Comparison of ENCODE assay signal across 8 cellular contexts in the genomic region with DNA sequence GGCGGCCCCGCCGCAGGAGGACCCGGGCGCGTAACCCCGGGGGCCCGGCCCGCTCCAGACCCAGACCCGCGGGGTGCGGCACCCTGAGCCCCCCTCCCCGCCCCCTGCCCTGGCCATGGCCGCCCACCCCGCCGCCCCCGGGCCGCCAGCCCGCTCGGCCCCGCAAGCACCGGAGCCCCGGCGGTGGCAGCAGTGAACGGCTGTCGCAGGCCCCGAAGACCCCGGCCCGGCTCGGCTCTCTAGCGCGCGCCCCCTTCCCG. TPM values are rescaled to one million over a fixed set of nuclear protein-coding genes. Genes with fewer than 3 reads are reported as not detected.
DNase-seq lines count a peak whose midpoint lies in the region; ATAC-seq and TF ChIP-seq lines count a peak whose summit lies in the region.

No MANE protein-coding gene starts in this region.

- no peak for ATAC-seq in Right ventricle myocardium superior (ENCODE audit: poor library complexity)
- ATAC-seq in GM18511 (IDR thresholded peaks at IDR 0.05; ENCODE audit: unreplicated experiment) = no peak

- no peak for DNase-seq in right atrium auricular region (ENCODE audit: low spot score)
- no peak for DNase-seq in Right ventricle myocardium superior
- DNase-seq in breast epithelium (ENCODE audit: low spot score in 2 of 2) = no peak
- DNase-seq in mesendoderm = no peak
- no peak for DNase-seq in GM03348 (ENCODE audit: low spot score)
- no peak for DNase-seq in GF-D8 (lab: John Stamatoyannopoulos, UW)
- DNase-seq in SKM-1 treated with dmso at 0.1 percent for 144 hours (lab: John Stamatoyannopoulos, UW; ENCODE audit: unreplicated experiment) = no peak

- intact Hi-C loops in Right ventricle myocardium superior (cut with DNase I) (no loop called here), breast epithelium (cut with DNase I; ENCODE audit: low total_unique reads) (no loop called here)

- TF ChIP-seq POLR2A in breast epithelium (IDR thresholded peaks at IDR 0.05) = no peak

- WGBS in mesendoderm (ENCODE audit: extremely low coverage, insufficient coverage, low lambda C conversion rate) = no CpG with 5 or more reads among the region's 34 CpGs

- TF ChIP-seq CTCF in right atrium auricular region (IDR thresholded peaks at IDR 0.05) = no peak
- TF ChIP-seq CTCF in breast epithelium (IDR thresholded peaks at IDR 0.05) = no peak

- H3K27ac ChIP-seq in right atrium auricular region (peak overlapping the region; percentile 71 to 73), breast epithelium (peak overlapping the region; percentile 79 to 87), mesendoderm (ENCODE audit: low read depth, low read length) (no peak overlapping the region)

- H3K23ac ChIP-seq in mesendoderm (ENCODE audit: low read length) = no peak overlapping the region

- no peak overlapping the region for H2AK5ac ChIP-seq in mesendoderm (ENCODE audit: low read length)

- peaks cover 0 to 36% of the 10 kb centered on the region in 2 donors for H3K4me1 ChIP-seq in right atrium auricular region
- peaks cover 0 to 18% of the 10 kb centered on the region in 2 donors for H3K4me1 ChIP-seq in breast epithelium
- H3K4me1 ChIP-seq in mesendoderm (ENCODE audit: control insufficient read depth, low read depth, low read length) = peaks cover 9% of the 10 kb centered on the region

- H4K8ac ChIP-seq in mesendoderm (ENCODE audit: low read depth, low read length) = no peak overlapping the region

- H3K36me3 ChIP-seq in right atrium auricular region = peaks cover 14% of the 10 kb centered on the region
- no peaks in the 10 kb centered on the region for H3K36me3 ChIP-seq in breast epithelium
- H3K36me3 ChIP-seq in mesendoderm (ENCODE audit: control insufficient read depth, insufficient read depth, low read length) = no peaks in the 10 kb centered on the region

- H3K79me1 ChIP-seq in mesendoderm (ENCODE audit: low read length) = peaks cover 10% of the 10 kb centered on the region

- no peaks in the 10 kb centered on the region for H3K9me3 ChIP-seq in right atrium auricular region
- H3K9me3 ChIP-seq in breast epithelium = no peaks in the 10 kb centered on the region

- H3K4ac ChIP-seq in mesendoderm (ENCODE audit: low read depth, low read length) = no peak overlapping the region

- no peak overlapping the region for H4K5ac ChIP-seq in mesendoderm (ENCODE audit: low read length)

- no peak overlapping the region for H3K9ac ChIP-seq in mesendoderm (ENCODE audit: low read length)

- no peaks in the 10 kb centered on the region for H3K27me3 ChIP-seq in right atrium auricular region
- H3K27me3 ChIP-seq in breast epithelium = no peaks in the 10 kb centered on the region
- H3K27me3 ChIP-seq in mesendoderm (ENCODE audit: insufficient read depth, low read length, poor library complexity) = peaks cover 16% of the 10 kb centered on the region

- H3K79me2 ChIP-seq in mesendoderm (ENCODE audit: control insufficient read depth, insufficient read depth, low read length) = peaks cover 18% of the 10 kb centered on the region

- H3K4me3 ChIP-seq in right atrium auricular region = peak overlapping the region; percentile 68 to 84
- H3K4me3 ChIP-seq in breast epithelium = peak overlapping the region; percentile 58 to 92 (median 84)
- no peak overlapping the region for H3K4me3 ChIP-seq in mesendoderm (ENCODE audit: low read length)

- no peak overlapping the region for H3K4me2 ChIP-seq in mesendoderm (ENCODE audit: low read length)

- no peak overlapping the region for H2BK15ac ChIP-seq in mesendoderm (replicated peaks; ENCODE audit: low read depth)

- peak overlapping the region; percentile 33 for H3K18ac ChIP-seq in mesendoderm (ENCODE audit: low read length)

- H3K56ac ChIP-seq in mesendoderm (ENCODE audit: low read length) = no peak overlapping the region

- H2BK120ac ChIP-seq in mesendoderm (ENCODE audit: low read depth, low read length) = no peak overlapping the region

- H2BK5ac ChIP-seq in mesendoderm (ENCODE audit: low read length) = no peak overlapping the region

RNA-seq across cellular contexts. Expression of a gene that starts 0.2 kb away (rescaled TPM):
- total RNA-seq in right atrium auricular region = 10 to 100 TPM in 1 of 2 donors, 1 to 10 TPM in 1; 8.4 to 11.6 TPM
- 12.2 TPM for total RNA-seq in Right ventricle myocardium superior
- total RNA-seq in breast epithelium = 1 to 10 TPM; 6.9 to 9.8 (median 7.5) TPM
- polyA plus RNA-seq in mesendoderm (2013, experiment 1 of 2) = 1.1 TPM
- polyA plus RNA-seq in mesendoderm (2013, experiment 2 of 2) = 1.2 TPM

RNA-seq across cellular contexts. Expression of a gene that starts 3.0 kb away (rescaled TPM):
- 10 to 100 TPM; 32.1 to 59.7 TPM for total RNA-seq in right atrium auricular region
- total RNA-seq in Right ventricle myocardium superior = 41.1 TPM
- total RNA-seq in breast epithelium = 100 to 1,000 TPM; 105 to 136 (median 109) TPM
- 159 TPM for polyA plus RNA-seq in mesendoderm (2013, experiment 1 of 2)
- 158 TPM for polyA plus RNA-seq in mesendoderm (2013, experiment 2 of 2)

RNA-seq across cellular contexts. Expression of a gene that starts 10.3 kb away (rescaled TPM):
- 10 to 100 TPM; 50.3 to 59.6 TPM for total RNA-seq in right atrium auricular region
- 27.5 TPM for total RNA-seq in Right ventricle myocardium superior
- total RNA-seq in breast epithelium = 100 to 1,000 TPM in 1 of 3 donors, 10 to 100 TPM in 2; 55.5 to 107 (median 73.1) TPM
- polyA plus RNA-seq in mesendoderm (2013, experiment 1 of 2) = 5.8 TPM
- polyA plus RNA-seq in mesendoderm (2013, experiment 2 of 2) = 6.5 TPM

RNA-seq across cellular contexts. Expression of a gene that starts 11.8 kb away (rescaled TPM):
- total RNA-seq in right atrium auricular region = under 1 TPM; 0.28 to 0.33 TPM
- not detected for total RNA-seq in Right ventricle myocardium superior
- 1 to 10 TPM in 1 of 3 donors, under 1 TPM in 2; 0.33 to 2.2 (median 0.48) TPM for total RNA-seq in breast epithelium
- 1.3 TPM for polyA plus RNA-seq in mesendoderm (2013, experiment 1 of 2)
- polyA plus RNA-seq in mesendoderm (2013, experiment 2 of 2) = 1.2 TPM

RNA-seq across cellular contexts. Expression of a gene that starts 16.6 kb away (rescaled TPM):
- 1 to 10 TPM in 1 of 2 donors, under 1 TPM in 1; 0.75 to 4.8 TPM for total RNA-seq in right atrium auricular region
- total RNA-seq in Right ventricle myocardium superior = 6.6 TPM
- 1 to 10 TPM; 1.2 to 1.8 (median 1.6) TPM for total RNA-seq in breast epithelium
- polyA plus RNA-seq in mesendoderm (2013, experiment 1 of 2) = 0.60 TPM
- 0.39 TPM for polyA plus RNA-seq in mesendoderm (2013, experiment 2 of 2)
